4 cellular contexts compared by ENCODE assay signal in genomic region chr22:21251435-21251834, GRCh38.
A peak's percentile ranks its signal among the peaks of the same experiment; 100 is the strongest.
DNase-seq lines count a peak whose midpoint lies in the region; ATAC-seq, FAIRE-seq and TF ChIP-seq lines count a peak whose summit lies in the region.
"Not testable (repeated sequence)": the region's sequence is repeated elsewhere in the genome, so short reads cannot be mapped to it uniquely, and the experiment has no call there.

No MANE protein-coding gene starts in this region.

- H3K9ac ChIP-seq in kidney (ENCODE audit: low read length in 2 of 2): not testable (repeated sequence)

- not testable (repeated sequence) for H3K4me1 ChIP-seq in kidney (ENCODE audit: control insufficient read depth in 1 of 2, insufficient read depth in 1 of 2, low read depth in 1 of 2, low read length in 2 of 2); lower lobe of right lung; thyroid gland

- not testable (repeated sequence) for H3K9me3 ChIP-seq in kidney (ENCODE audit: control insufficient read depth in 1 of 2, low read length in 2 of 2); lower lobe of right lung; thyroid gland

- FAIRE-seq in kidney (lab: Jason Lieb, UNC): not testable (repeated sequence)

- not testable (repeated sequence) for H3K27me3 ChIP-seq in lower lobe of right lung (ENCODE audit: low read depth); thyroid gland

- not testable (repeated sequence) for H3K4me3 ChIP-seq in kidney (ENCODE audit: low read length in 2 of 2); lower lobe of right lung; thyroid gland (replicated peaks in 1 of 3)

- not testable (repeated sequence) for TF ChIP-seq CTCF in kidney (IDR thresholded peaks at IDR 0.05; ENCODE audit: borderline replicate concordance, extremely low read depth, insufficient read depth); lower lobe of right lung (IDR thresholded peaks at IDR 0.05); thyroid gland (IDR thresholded peaks at IDR 0.05)

- not testable (repeated sequence) for H3K36me3 ChIP-seq in kidney (ENCODE audit: control insufficient read depth in 1 of 2, insufficient read depth in 2 of 2, low read length in 2 of 2); lower lobe of right lung; thyroid gland

- WGBS in thyroid gland, 2 donors: no CpG with 5 or more reads among the region's 3 CpGs

- not testable (repeated sequence) for ATAC-seq in lower lobe of right lung

- peak; percentile 28 for DNase-seq in kidney
- peak; percentile 55 for DNase-seq in lower lobe of right lung
- DNase-seq in posterior vena cava (ENCODE audit: low spot score): peak; percentile 0
- DNase-seq in thyroid gland: peak; percentile 15 to 23

- intact Hi-C loops in kidney (cut with DNase I); lower lobe of right lung (cut with DNase I); posterior vena cava (cut with DNase I); thyroid gland (cut with DNase I): not testable (repeated sequence)

- H3K27ac ChIP-seq in kidney (ENCODE audit: low read depth in 2 of 2, low read length in 2 of 2); lower lobe of right lung; thyroid gland: not testable (repeated sequence)

- not testable (repeated sequence) for TF ChIP-seq POLR2A in thyroid gland (IDR thresholded peaks at IDR 0.05)

Comparison
In these comparisons a context has a peak if more than half of its experiments do, and no peak if none do; other contexts are left out.
1. DNase-seq: peak in every context shown above with its lines; median percentile 55 in lower lobe of right lung; 28 in kidney; 19 in thyroid gland; 0 in posterior vena cava.